In the genomic region with DNA sequence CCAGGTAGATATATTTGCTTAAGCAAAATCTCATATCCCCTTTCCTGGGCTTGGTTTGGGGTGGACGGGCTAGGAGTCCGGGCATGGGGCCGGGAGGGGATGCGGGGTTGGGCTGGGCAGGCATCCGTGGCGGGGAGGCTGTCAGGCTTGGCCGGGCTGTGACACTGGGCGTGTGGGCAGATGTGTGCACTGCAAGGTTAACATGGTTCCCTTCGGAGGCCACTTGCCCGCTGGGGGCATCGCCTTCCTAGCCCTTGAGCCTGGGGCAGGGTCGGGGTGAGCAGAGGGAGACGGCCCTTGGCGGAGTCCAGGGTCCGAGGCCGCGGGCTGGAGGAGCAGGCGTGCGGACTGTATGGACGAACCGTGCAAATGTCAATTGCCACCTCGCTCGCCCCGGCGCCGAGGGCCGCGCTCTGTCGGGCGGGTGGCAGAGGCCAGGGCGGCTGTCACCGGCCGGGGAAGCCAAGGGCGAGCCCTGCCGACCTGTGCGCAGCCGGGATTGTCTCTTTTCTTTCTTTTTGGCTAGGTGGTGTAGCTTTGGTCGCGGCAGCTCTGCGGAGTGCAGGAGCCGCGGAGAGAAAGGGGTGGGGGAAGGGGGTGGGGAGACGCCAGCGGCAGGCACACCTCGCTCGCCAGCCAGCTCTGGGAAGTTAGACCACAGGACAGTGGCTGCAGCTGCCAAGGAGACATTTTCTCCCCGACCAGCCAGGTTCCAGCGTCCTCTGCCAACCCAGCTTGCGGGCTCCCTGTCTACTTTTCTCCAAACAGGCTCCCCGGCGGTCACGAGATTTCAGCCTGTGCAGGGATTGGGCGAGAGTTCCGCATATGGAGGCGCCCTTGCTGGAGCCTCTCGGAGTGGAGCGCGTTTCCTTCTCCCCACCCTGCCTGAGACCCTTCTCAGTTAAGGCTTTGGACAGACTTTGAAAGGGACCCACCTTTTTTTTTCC, we compare ENCODE assay signal across 8 cellular contexts. TPM values are rescaled to one million over a fixed set of nuclear protein-coding genes. Genes with fewer than 3 reads are reported as not detected.
DNase-seq lines count a peak whose midpoint lies in the region; ATAC-seq and TF ChIP-seq lines count a peak whose summit lies in the region.

No MANE protein-coding gene starts in this region.

- H3K9me3 Mint-ChIP-seq in stimulated activated naive CD8-positive, alpha-beta T cell treated with anti-CD3 and anti-CD28 coated beads, Interleukin-15, amount 100 ng/mL, for 72 hours: no peaks in the 10 kb centered on the region

- H3K4me1 ChIP-seq in DND-41 (ENCODE audit: insufficient read depth, low read length) (peaks cover 31% of the 10 kb centered on the region), KMS-11 (ENCODE audit: low read depth, poor library complexity, severe bottlenecking) (peaks cover 28% of the 10 kb centered on the region)

- no peaks in the 10 kb centered on the region for H3K9me2 ChIP-seq in neural cell (ENCODE audit: insufficient read depth, low read length)

- TF ChIP-seq EP300 in neural cell (conservative IDR thresholded peaks at IDR 0.05; ENCODE audit: poor library complexity, severe bottlenecking): no peak

- H3K4me2 ChIP-seq in DND-41 (ENCODE audit: insufficient read depth, low read length): peak overlapping the region; percentile 94
- H3K4me2 ChIP-seq in KMS-11: peak overlapping the region; percentile 96
- H3K4me2 ChIP-seq in neural cell (ENCODE audit: low read length): peak overlapping the region; percentile 97

- H3K36me3 ChIP-seq in DND-41 (ENCODE audit: insufficient read depth, low read length) (peaks cover 3% of the 10 kb centered on the region), KMS-11 (ENCODE audit: insufficient read depth) (no peaks in the 10 kb centered on the region), neural cell (ENCODE audit: insufficient read depth, low read length) (no peaks in the 10 kb centered on the region)

- H2AFZ ChIP-seq in DND-41 (ENCODE audit: low read depth, low read length) (peak overlapping the region; percentile 91), KMS-11 (ENCODE audit: low read depth) (peak overlapping the region; percentile 42), neural cell (ENCODE audit: low read depth, low read length) (peak overlapping the region; percentile 68)

- TF ChIP-seq CTCF in DND-41 (IDR thresholded peaks at IDR 0.05; ENCODE audit: borderline replicate concordance, extremely low read depth, low read length, poor library complexity, severe bottlenecking) (no peak), KMS-11 (conservative IDR thresholded peaks at IDR 0.05; ENCODE audit: low read depth, low read length) (no peak), neural cell (IDR thresholded peaks at IDR 0.05; ENCODE audit: poor library complexity, severe bottlenecking) (no peak)

- peak overlapping the region; percentile 98 to 99 for H3K4me3 ChIP-seq in DND-41 (ENCODE audit: low read depth in 1 of 2, low read length in 2 of 2)
- no peak overlapping the region for H3K4me3 ChIP-seq in KMS-11 (IDR thresholded peaks at IDR 0.05; ENCODE audit: insufficient read depth, low read depth, low read length)
- H3K4me3 ChIP-seq in neural cell (ENCODE audit: low read length): peak overlapping the region; percentile 85

- H4K20me1 ChIP-seq in DND-41 (ENCODE audit: insufficient read depth, low read length) (peaks cover 5% of the 10 kb centered on the region; the same call in 1 of the 2 replicates), KMS-11 (ENCODE audit: insufficient read depth) (no peaks in the 10 kb centered on the region), neural cell (ENCODE audit: insufficient read depth) (no peaks in the 10 kb centered on the region)

- peak; percentile 66 for ATAC-seq in DND-41 (ENCODE audit: insufficient read depth, low read depth)
- ATAC-seq in GM21717 (IDR thresholded peaks at IDR 0.05; ENCODE audit: unreplicated experiment): peak; percentile 40
- ATAC-seq in stimulated activated naive CD8-positive, alpha-beta T cell treated with anti-CD3 and anti-CD28 coated beads, Interleukin-15, amount 100 ng/mL, for 72 hours: peak; percentile 42

- H3K4me3 Mint-ChIP-seq in stimulated activated naive CD8-positive, alpha-beta T cell treated with anti-CD3 and anti-CD28 coated beads, Interleukin-15, amount 100 ng/mL, for 72 hours: peak overlapping the region; percentile 96 to 97

- no peak for TF ChIP-seq RAD21 in neural cell (conservative IDR thresholded peaks at IDR 0.05)

- peak overlapping the region; percentile 93 to 97 for H3K27ac Mint-ChIP-seq in stimulated activated naive CD8-positive, alpha-beta T cell treated with anti-CD3 and anti-CD28 coated beads, Interleukin-15, amount 100 ng/mL, for 72 hours

- peak; percentile 86 for DNase-seq in DND-41
- DNase-seq in SHP77 (lab: John Stamatoyannopoulos, UW): peak; percentile 77 to 78
- peak; percentile 89 for DNase-seq in activated effector memory CD4-positive, alpha-beta T cell treated with anti-CD3 and anti-CD28 coated beads, Interleukin-2, amount 50 U/mL, for 16 hours
- DNase-seq in fibroblast of the conjunctiva (ENCODE audit: low read depth): peak; percentile 33
- DNase-seq in stimulated activated naive CD8-positive, alpha-beta T cell treated with anti-CD3 and anti-CD28 coated beads, Interleukin-15, amount 100 ng/mL, for 72 hours: peak; percentile 64 to 66

- no peaks in the 10 kb centered on the region for H3K9me3 ChIP-seq in DND-41 (ENCODE audit: insufficient read depth, low read length, severe bottlenecking)
- no peaks in the 10 kb centered on the region for H3K9me3 ChIP-seq in neural cell (ENCODE audit: low read length)

- H3K79me2 ChIP-seq in DND-41 (ENCODE audit: insufficient read depth, low read length): peaks cover 64% of the 10 kb centered on the region
- peaks cover 24% of the 10 kb centered on the region; the same call in 1 of the 2 replicates for H3K79me2 ChIP-seq in KMS-11 (ENCODE audit: insufficient read depth, low read depth)
- H3K79me2 ChIP-seq in neural cell (replicated peaks; ENCODE audit: insufficient read depth, low read length): peaks cover 28% of the 10 kb centered on the region

- H3K27me3 ChIP-seq in DND-41 (ENCODE audit: insufficient read depth, low read length, poor library complexity) (no peaks in the 10 kb centered on the region), KMS-11 (ENCODE audit: insufficient read depth, low read depth) (no peaks in the 10 kb centered on the region), neural cell (ENCODE audit: insufficient read depth, low read depth, low read length) (no peaks in the 10 kb centered on the region)

- H3F3A ChIP-seq in neural cell (ENCODE audit: insufficient read depth, low read length, poor library complexity, severe bottlenecking): peaks cover 7% of the 10 kb centered on the region

- H3K27me3 Mint-ChIP-seq in stimulated activated naive CD8-positive, alpha-beta T cell treated with anti-CD3 and anti-CD28 coated beads, Interleukin-15, amount 100 ng/mL, for 72 hours: no peaks in the 10 kb centered on the region

- H3K4me1 Mint-ChIP-seq in stimulated activated naive CD8-positive, alpha-beta T cell treated with anti-CD3 and anti-CD28 coated beads, Interleukin-15, amount 100 ng/mL, for 72 hours: peaks cover 22% of the 10 kb centered on the region

- peak overlapping the region; percentile 80 for H3K9ac ChIP-seq in DND-41 (ENCODE audit: low read depth, low read length)
- peak overlapping the region; percentile 60 for H3K9ac ChIP-seq in KMS-11
- peak overlapping the region; percentile 92 for H3K9ac ChIP-seq in neural cell (ENCODE audit: low read length)

- H3K27ac ChIP-seq in DND-41 (ENCODE audit: low read length) (peak overlapping the region; percentile 91), KMS-11 (peak overlapping the region; percentile 70), neural cell (ENCODE audit: low read length) (peak overlapping the region; percentile 97)

TF ChIP-seq in neural cell, 6 proteins besides CTCF, POLR2A, EP300 and RAD21:
- TF ChIP-seq POLR2AphosphoS5 (IDR thresholded peaks at IDR 0.05) (peak; percentile 69), SMC3 (conservative IDR thresholded peaks at IDR 0.05; ENCODE audit: poor library complexity) (no peak), TAF1 (IDR thresholded peaks at IDR 0.05; ENCODE audit: low read depth) (peak; percentile 47)

RNA-seq across cellular contexts. Expression of gene RCOR3, which starts 1.3 kb away (rescaled TPM):
- 43.8 and 61.6 TPM in 2 replicates for polyA plus RNA-seq in neural cell
- polyA minus RNA-seq in neural cell: 79.1 and 90.5 TPM in 2 replicates

Comparison
In these comparisons a context has a peak if more than half of its experiments do, and no peak if none do; other contexts are left out.
1. DNase-seq: peak in every context shown above with its lines; median percentile 89 in activated effector memory CD4-positive, alpha-beta T cell treated with anti-CD3 and anti-CD28 coated beads, Interleukin-2, amount 50 U/mL, for 16 hours; 86 in DND-41; 78 in SHP77; 65 in stimulated activated naive CD8-positive, alpha-beta T cell treated with anti-CD3 and anti-CD28 coated beads, Interleukin-15, amount 100 ng/mL, for 72 hours; 33 in fibroblast of the conjunctiva.